Comparison of ENCODE assay signal across 19 cellular contexts in genomic region chr10:47256753-47257336, GRCh38. TPM values are rescaled to one million over a fixed set of nuclear protein-coding genes. Genes with fewer than 3 reads are reported as not detected.
DNase-seq lines count a peak whose midpoint lies in the region; ATAC-seq and TF ChIP-seq lines count a peak whose summit lies in the region.
"Had no signal": no experiment of that assay in that cellular context is flagged by ENCODE, and none has a peak within 500 bp of the region (broad histone marks: within the 10 kb centered on the region; RNA-seq: fewer than 3 reads in every experiment).

No MANE protein-coding gene starts in this region.

- peak overlapping the region; percentile 61; the same call in 1 of the 2 replicates for H3K27ac ChIP-seq in HUES6 (ENCODE audit: low read depth, low read length)
- H3K27ac ChIP-seq: right lobe of liver, suprapubic skin had no signal

- H3K4me1 ChIP-seq in HUES6 (ENCODE audit: control insufficient read depth, insufficient read depth, low read length) (peaks cover 13% of the 10 kb centered on the region; the same call in 1 of the 2 replicates), Caco-2 (no peaks in the 10 kb centered on the region)
- H3K4me1 ChIP-seq: right lobe of liver, suprapubic skin had no signal

- no peaks in the 10 kb centered on the region for H3K36me3 ChIP-seq in HUES6 (ENCODE audit: control insufficient read depth, insufficient read depth, low read length)
- H3K36me3 ChIP-seq in Caco-2 (ENCODE audit: control insufficient read depth, insufficient read depth, low read length): no peaks in the 10 kb centered on the region
- H3K36me3 ChIP-seq: left lung, right lobe of liver, suprapubic skin had no signal

- H3K27me3 Mint-ChIP-seq in activated naive CD4-positive, alpha-beta T cell treated with anti-CD3 and anti-CD28 coated beads, Interleukin-2, amount 10 ng/mL, durations not matched to agents 7 days and 5 days: no peaks in the 10 kb centered on the region
- no peaks in the 10 kb centered on the region for H3K27me3 Mint-ChIP-seq in naive thymus-derived CD8-positive, alpha-beta T cell
- H3K27me3 Mint-ChIP-seq in progenitor cell of endocrine pancreas (peaks cover 8% of the 10 kb centered on the region), Caco-2 (ENCODE audit: insufficient read depth, unreplicated experiment) (peaks cover 4% of the 10 kb centered on the region)

- H3K9me3 ChIP-seq in HUES6 (ENCODE audit: control insufficient read depth, insufficient read depth, low read depth, low read length) (no peaks in the 10 kb centered on the region), Caco-2 (no peaks in the 10 kb centered on the region)
- H3K9me3 ChIP-seq: left lung, right lobe of liver, suprapubic skin had no signal

- H3K36me3 Mint-ChIP-seq in activated naive CD4-positive, alpha-beta T cell treated with anti-CD3 and anti-CD28 coated beads, Interleukin-2, amount 10 ng/mL, durations not matched to agents 7 days and 5 days: peaks cover 9% of the 10 kb centered on the region
- no peaks in the 10 kb centered on the region for H3K36me3 Mint-ChIP-seq in naive thymus-derived CD8-positive, alpha-beta T cell
- H3K36me3 Mint-ChIP-seq in progenitor cell of endocrine pancreas (ENCODE audit: insufficient read depth): no peaks in the 10 kb centered on the region
- H3K36me3 Mint-ChIP-seq in Caco-2 (ENCODE audit: insufficient read depth, unreplicated experiment): no peaks in the 10 kb centered on the region

- H3K9ac ChIP-seq in HUES6 (ENCODE audit: low read length): no peak overlapping the region

- TF ChIP-seq CTCF in progenitor cell of endocrine pancreas (IDR thresholded peaks at IDR 0.05; ENCODE audit: unreplicated experiment): no peak
- TF ChIP-seq CTCF in Caco-2 (IDR thresholded peaks at IDR 0.05; ENCODE audit: insufficient read depth in 1 of 2, low read depth in 1 of 2, low read length in 1 of 2, severe bottlenecking in 1 of 2, unreplicated experiment in 1 of 2): no peak

- DNase-seq in NK-92 treated with Interleukin-12 subunit alpha and Interleukin-12 subunit beta, amount 100 ng/mL, for 24 hours (lab: John Stamatoyannopoulos, UW): peak; percentile 17
- DNase-seq in NK-92 (lab: John Stamatoyannopoulos, UW; ENCODE audit: unreplicated experiment): no peak
- no peak for DNase-seq in activated naive CD4-positive, alpha-beta T cell treated with anti-CD3 and anti-CD28 coated beads, Interleukin-2, amount 10 ng/mL, durations not matched to agents 7 days and 5 days
- DNase-seq in naive thymus-derived CD8-positive, alpha-beta T cell: peak in 3 of 10 donors; percentile 10 to 16 (median 13)
- DNase-seq in progenitor cell of endocrine pancreas (ENCODE audit: low spot score, unreplicated experiment): no peak
- no peak for DNase-seq in Caco-2
- DNase-seq: amniotic stem cell, hippocampal formation, left lung, NCI-H1105 treated with DMSO at 0.1 percent for 48 hours, NCI-H226, nephron progenitor cell, PC-3 had no signal

- intact Hi-C loops in Caco-2 (cut with micrococcal nuclease; ENCODE audit: unreplicated experiment): no loop called here

- no peaks in the 10 kb centered on the region for H3K27me3 ChIP-seq in HUES6 (ENCODE audit: control insufficient read depth, insufficient read depth, low read length)
- H3K27me3 ChIP-seq in Caco-2 (replicated peaks; ENCODE audit: control insufficient read depth, insufficient read depth, low read length): no peaks in the 10 kb centered on the region
- H3K27me3 ChIP-seq: left lung, right lobe of liver had no signal

- peak overlapping the region; percentile 94 for H3K27ac Mint-ChIP-seq in activated naive CD4-positive, alpha-beta T cell treated with anti-CD3 and anti-CD28 coated beads, Interleukin-2, amount 10 ng/mL, durations not matched to agents 7 days and 5 days
- H3K27ac Mint-ChIP-seq in naive thymus-derived CD8-positive, alpha-beta T cell: peak overlapping the region; percentile 22 to 98 (median 90)
- H3K27ac Mint-ChIP-seq in progenitor cell of endocrine pancreas: no peak overlapping the region
- no peak overlapping the region for H3K27ac Mint-ChIP-seq in Caco-2 (ENCODE audit: unreplicated experiment)
- H3K27ac Mint-ChIP-seq: nephron progenitor cell had no signal

- POLR2A ChIA-PET in naive thymus-derived CD8-positive, alpha-beta T cell (lab: Charles Lee): interaction anchor here (0.8 to 1.6 kb wide), 3 partner anchors 11 to 55 kb away, joined by 3 to 5 read pairs (median 4); no protein-coding TSS in a partner anchor
- POLR2A ChIA-PET in Caco-2 (lab: Charles Lee): no interaction called here

- H3K9me3 Mint-ChIP-seq in activated naive CD4-positive, alpha-beta T cell treated with anti-CD3 and anti-CD28 coated beads, Interleukin-2, amount 10 ng/mL, durations not matched to agents 7 days and 5 days: peaks cover 6% of the 10 kb centered on the region
- H3K9me3 Mint-ChIP-seq in naive thymus-derived CD8-positive, alpha-beta T cell: peaks cover 0 to 2% (median 0%) of the 10 kb centered on the region in 9 donors
- no peaks in the 10 kb centered on the region for H3K9me3 Mint-ChIP-seq in progenitor cell of endocrine pancreas (ENCODE audit: low read depth)
- no peaks in the 10 kb centered on the region for H3K9me3 Mint-ChIP-seq in Caco-2 (ENCODE audit: unreplicated experiment)

- peaks cover 71% of the 10 kb centered on the region for H3K4me1 Mint-ChIP-seq in activated naive CD4-positive, alpha-beta T cell treated with anti-CD3 and anti-CD28 coated beads, Interleukin-2, amount 10 ng/mL, durations not matched to agents 7 days and 5 days
- peaks cover 43 to 87% (median 79%) of the 10 kb centered on the region in 4 donors for H3K4me1 Mint-ChIP-seq in naive thymus-derived CD8-positive, alpha-beta T cell
- H3K4me1 Mint-ChIP-seq in progenitor cell of endocrine pancreas (ENCODE audit: low read depth): peaks cover 4% of the 10 kb centered on the region
- H3K4me1 Mint-ChIP-seq in Caco-2 (ENCODE audit: low read depth, unreplicated experiment): no peaks in the 10 kb centered on the region

- CTCF ChIA-PET in activated naive CD4-positive, alpha-beta T cell treated with anti-CD3 and anti-CD28 coated beads, Interleukin-2, amount 10 ng/mL, durations not matched to agents 7 days and 5 days (lab: Charles Lee): interaction anchor here (2.7 kb wide), 1 partner anchor 209 kb away, joined by 6 read pairs; no protein-coding TSS in a partner anchor
- CTCF ChIA-PET in Caco-2 (lab: Charles Lee): no interaction called here

- H3K4me3 ChIP-seq in HUES6 (ENCODE audit: low read depth, low read length) (no peak overlapping the region), Caco-2 (ENCODE audit: low read depth, low read length) (no peak overlapping the region)
- H3K4me3 ChIP-seq: left lung, right lobe of liver, suprapubic skin had no signal

- ATAC-seq in naive thymus-derived CD8-positive, alpha-beta T cell: no peak
- ATAC-seq in GM18909 (IDR thresholded peaks at IDR 0.05; ENCODE audit: poor library complexity, unreplicated experiment): no peak
- ATAC-seq: PC-3 had no signal

- H3K4me3 Mint-ChIP-seq in activated naive CD4-positive, alpha-beta T cell treated with anti-CD3 and anti-CD28 coated beads, Interleukin-2, amount 10 ng/mL, durations not matched to agents 7 days and 5 days: no peak overlapping the region
- peak overlapping the region in 6 of 10 donors; percentile 20 to 76 (median 72) for H3K4me3 Mint-ChIP-seq in naive thymus-derived CD8-positive, alpha-beta T cell
- H3K4me3 Mint-ChIP-seq in progenitor cell of endocrine pancreas (ENCODE audit: low read depth) (no peak overlapping the region), Caco-2 (ENCODE audit: unreplicated experiment) (no peak overlapping the region)
- H3K4me3 Mint-ChIP-seq: nephron progenitor cell had no signal

- no TSS peak for BruUV-seq in Caco-2 (replicated peaks; lab: Mats Ljungman, UMichigan)

RNA-seq across cellular contexts. Expression of gene GDF10, which starts 43.2 kb away (rescaled TPM):
- total RNA-seq in naive thymus-derived CD8-positive, alpha-beta T cell: under 1 TPM; 0.74 to 0.75 TPM
- under 1 TPM in 2 of 3 donors, not detected in 1; 0.26 to 0.60 TPM for polyA plus RNA-seq in naive thymus-derived CD8-positive, alpha-beta T cell
- total RNA-seq in progenitor cell of endocrine pancreas: not detected in 2 replicates
- total RNA-seq in Caco-2 (2022): not detected in 2 replicates
- total RNA-seq: A172, HT-29, PC-3, right lobe of liver had no signal

Comparison
In these comparisons a context has a peak if more than half of its experiments do, and no peak if none do; other contexts are left out.
1. H3K27ac Mint-ChIP-seq: peak in activated naive CD4-positive, alpha-beta T cell treated with anti-CD3 and anti-CD28 coated beads, Interleukin-2, amount 10 ng/mL, durations not matched to agents 7 days and 5 days (single experiment) and naive thymus-derived CD8-positive, alpha-beta T cell (10 of 10); none in progenitor cell of endocrine pancreas (single experiment) and Caco-2 (single experiment).
2. H3K4me3 Mint-ChIP-seq: peak in naive thymus-derived CD8-positive, alpha-beta T cell (6 of 10); none in activated naive CD4-positive, alpha-beta T cell treated with anti-CD3 and anti-CD28 coated beads, Interleukin-2, amount 10 ng/mL, durations not matched to agents 7 days and 5 days (single experiment), progenitor cell of endocrine pancreas (single experiment) and Caco-2 (single experiment).